In genomic region chr5:14191325-14191724, GRCh38 we compare ENCODE assay signal across 1 cellular context.
TF ChIP-seq lines count a peak whose summit lies in the region.

No MANE protein-coding gene starts in this region.

TF ChIP-seq in SK-N-SH treated with all-trans-retinoic acid at 6 μM for 48 hours, 23 proteins besides CTCF, POLR2A, EP300 and RAD21 (continued from another document):
- no peak for TF ChIP-seq POU6F1 (CRISPR knock-in tag; IDR thresholded peaks at IDR 0.05; ENCODE audit: borderline replicate concordance, low read depth)
TF ChIP-seq in SK-N-SH treated with all-trans-retinoic acid at 6 μM for 48 hours: peak in this region for 0.
